Comparison of ENCODE assay signal across 9 cellular contexts in genomic region chr10:92242380-92242779, GRCh38. TPM values are rescaled to one million over a fixed set of nuclear protein-coding genes. Genes with fewer than 3 reads are reported as not detected.
DNase-seq lines count a peak whose midpoint lies in the region; ATAC-seq and TF ChIP-seq lines count a peak whose summit lies in the region.
"Had no signal": no experiment of that assay in that cellular context is flagged by ENCODE, and none has a peak within 500 bp of the region (broad histone marks: within the 10 kb centered on the region; RNA-seq: fewer than 3 reads in every experiment).

No MANE protein-coding gene starts in this region.

- H3K4me2 ChIP-seq in Loucy (ENCODE audit: low read depth, low read length, poor library complexity, severe bottlenecking), result peak overlapping the region; percentile 56

- peak overlapping the region; percentile 7 for H3K4me3 Mint-ChIP-seq in activated CD4-positive, alpha-beta T cell treated with anti-CD3 and anti-CD28 coated beads, Interleukin-2, amount 10 ng/mL, durations not matched to agents 24 days and 14 days
- peak overlapping the region; percentile 76 for H3K4me3 Mint-ChIP-seq in osteocyte (ENCODE audit: unreplicated experiment)

- peaks cover 23% of the 10 kb centered on the region for H3K4me1 Mint-ChIP-seq in activated CD4-positive, alpha-beta T cell treated with anti-CD3 and anti-CD28 coated beads, Interleukin-2, amount 10 ng/mL, durations not matched to agents 24 days and 14 days
- H3K4me1 Mint-ChIP-seq in osteocyte (ENCODE audit: unreplicated experiment), result peaks cover 37% of the 10 kb centered on the region

- TF ChIP-seq POLR2A in esophagus muscularis mucosa (IDR thresholded peaks at IDR 0.05; ENCODE audit: low read depth), result no peak
- TF ChIP-seq POLR2A in upper lobe of left lung (IDR thresholded peaks at IDR 0.05), result no peak

- H3K9me3 Mint-ChIP-seq in activated CD4-positive, alpha-beta T cell treated with anti-CD3 and anti-CD28 coated beads, Interleukin-2, amount 10 ng/mL, durations not matched to agents 24 days and 14 days, result no peaks in the 10 kb centered on the region
- H3K9me3 Mint-ChIP-seq in osteocyte (ENCODE audit: unreplicated experiment), result no peaks in the 10 kb centered on the region

- intact Hi-C loops in activated CD4-positive, alpha-beta T cell treated with anti-CD3 and anti-CD28 coated beads, Interleukin-2, amount 10 ng/mL, durations not matched to agents 24 days and 14 days (cut with micrococcal nuclease), result no loop called here
- intact Hi-C loops in esophagus muscularis mucosa (cut with DNase I), result no loop called here

- H3K4me3 ChIP-seq in Loucy (ENCODE audit: low read length, poor library complexity, severe bottlenecking) (peak overlapping the region; percentile 56), esophagus muscularis mucosa (no peak overlapping the region), upper lobe of left lung (no peak overlapping the region)

- no peak overlapping the region for H2AFZ ChIP-seq in Loucy (ENCODE audit: low read length)

- H3K79me2 ChIP-seq in Loucy (ENCODE audit: insufficient read depth, low read length), result no peaks in the 10 kb centered on the region

- peaks cover 21% of the 10 kb centered on the region for H3K27me3 Mint-ChIP-seq in activated CD4-positive, alpha-beta T cell treated with anti-CD3 and anti-CD28 coated beads, Interleukin-2, amount 10 ng/mL, durations not matched to agents 24 days and 14 days
- no peaks in the 10 kb centered on the region for H3K27me3 Mint-ChIP-seq in osteocyte (ENCODE audit: unreplicated experiment)

- H3K36me3 Mint-ChIP-seq in activated CD4-positive, alpha-beta T cell treated with anti-CD3 and anti-CD28 coated beads, Interleukin-2, amount 10 ng/mL, durations not matched to agents 24 days and 14 days (ENCODE audit: low read depth), result peaks cover 13% of the 10 kb centered on the region
- peaks cover 9% of the 10 kb centered on the region for H3K36me3 Mint-ChIP-seq in osteocyte (ENCODE audit: unreplicated experiment)

- H3K27me3 ChIP-seq in Loucy (ENCODE audit: insufficient read depth, low read length, poor library complexity, severe bottlenecking), result no peaks in the 10 kb centered on the region
- H3K27me3 ChIP-seq in esophagus muscularis mucosa, result no peaks in the 10 kb centered on the region
- H3K27me3 ChIP-seq in upper lobe of left lung, result no peaks in the 10 kb centered on the region
- H3K27me3 ChIP-seq: transverse colon had no signal

- H3K4me1 ChIP-seq in Loucy (ENCODE audit: insufficient read depth, low read length, poor library complexity, severe bottlenecking) (peaks cover 9% of the 10 kb centered on the region), esophagus muscularis mucosa (peaks cover 21 to 56% (median 46%) of the 10 kb centered on the region in 4 donors), upper lobe of left lung (peaks cover 25 to 46% (median 36%) of the 10 kb centered on the region in 4 donors)

- H3F3A ChIP-seq in Loucy (ENCODE audit: low read depth), result no peaks in the 10 kb centered on the region

- ATAC-seq in upper lobe of left lung (ENCODE audit: low FRiP score in 2 of 2), result no peak
- no peak for ATAC-seq in HG03039 (IDR thresholded peaks at IDR 0.05; ENCODE audit: unreplicated experiment)
- ATAC-seq in activated CD4-positive, CD25-positive, alpha-beta regulatory T cell treated with anti-CD3 and anti-CD28 coated beads, Interleukin-2, amount 50 U/mL, for 24 hours, result no peak

- H3K27ac Mint-ChIP-seq in activated CD4-positive, alpha-beta T cell treated with anti-CD3 and anti-CD28 coated beads, Interleukin-2, amount 10 ng/mL, durations not matched to agents 24 days and 14 days, result no peak overlapping the region
- no peak overlapping the region for H3K27ac Mint-ChIP-seq in osteocyte (ENCODE audit: unreplicated experiment)

- H4K20me1 ChIP-seq in Loucy (ENCODE audit: insufficient read depth, low read length, poor library complexity, severe bottlenecking), result no peaks in the 10 kb centered on the region

- H3K9ac ChIP-seq in Loucy (ENCODE audit: low read depth, low read length, poor library complexity, severe bottlenecking), result no peak overlapping the region

- DNase-seq in activated CD4-positive, alpha-beta T cell treated with anti-CD3 and anti-CD28 coated beads, Interleukin-2, amount 10 ng/mL, durations not matched to agents 24 days and 14 days, result no peak
- DNase-seq in activated CD4-positive, alpha-beta T cell treated with anti-CD3 and anti-CD28 coated beads, Interleukin-2, amount 50 U/mL, for 4 hours, result no peak
- DNase-seq in esophagus muscularis mucosa (ENCODE audit: extremely low spot score) (no peak), osteocyte (ENCODE audit: extremely low spot score, unreplicated experiment) (no peak), upper lobe of left lung (no peak)

- H3K9me3 ChIP-seq in Loucy (ENCODE audit: insufficient read depth, low read depth, low read length) (no peaks in the 10 kb centered on the region), esophagus muscularis mucosa (no peaks in the 10 kb centered on the region), upper lobe of left lung (no peaks in the 10 kb centered on the region)
- H3K9me3 ChIP-seq: transverse colon had no signal

- TF ChIP-seq CTCF in Loucy (conservative IDR thresholded peaks at IDR 0.05; ENCODE audit: low read length) (no peak), esophagus muscularis mucosa (IDR thresholded peaks at IDR 0.05) (no peak), osteocyte (IDR thresholded peaks at IDR 0.05) (no peak), upper lobe of left lung (IDR thresholded peaks at IDR 0.05) (no peak)

- H3K36me3 ChIP-seq in Loucy (ENCODE audit: insufficient read depth, low read length) (peaks cover 16% of the 10 kb centered on the region; the same call in 1 of the 2 replicates), esophagus muscularis mucosa (no peaks in the 10 kb centered on the region), upper lobe of left lung (no peaks in the 10 kb centered on the region)
- H3K36me3 ChIP-seq: transverse colon had no signal

- H3K9me2 ChIP-seq in Loucy (replicated peaks; ENCODE audit: low read depth, low read length), result no peaks in the 10 kb centered on the region

- no peak for TF ChIP-seq EP300 in esophagus muscularis mucosa (IDR thresholded peaks at IDR 0.05)
- TF ChIP-seq EP300 in upper lobe of left lung (IDR thresholded peaks at IDR 0.05), result no peak

- H3K27ac ChIP-seq in esophagus muscularis mucosa (replicated peaks in 1 of 4) (peak overlapping the region; percentile 66 to 93 (median 91)), upper lobe of left lung (no peak overlapping the region)

- 49% methylated on average over 2 of the region's 2 CpGs for WGBS in esophagus muscularis mucosa
- 59 to 61% methylated on average over 2 of the region's 2 CpGs for WGBS in upper lobe of left lung, 2 donors

RNA-seq across cellular contexts. Expression of gene CPEB3, which starts 48.5 kb away (rescaled TPM):
- total RNA-seq in activated CD4-positive, alpha-beta T cell treated with anti-CD3 and anti-CD28 coated beads, Interleukin-2, amount 10 ng/mL, durations not matched to agents 24 days and 14 days, result 2.2 and 2.5 TPM in 2 replicates
- total RNA-seq in esophagus muscularis mucosa (10 to 100 TPM in 2 of 4 donors, 1 to 10 TPM in 2; 6.8 to 11.0 (median 10.4) TPM), osteocyte (1.9 and 2.0 TPM in 2 replicates), upper lobe of left lung (10 to 100 TPM in 2 of 6 donors, 1 to 10 TPM in 4; 5.2 to 12.6 (median 7.2) TPM)

RNA-seq across cellular contexts. Expression of gene MARCHF5, which starts 48.6 kb away (rescaled TPM):
- 22.0 and 24.7 TPM in 2 replicates for total RNA-seq in activated CD4-positive, alpha-beta T cell treated with anti-CD3 and anti-CD28 coated beads, Interleukin-2, amount 10 ng/mL, durations not matched to agents 24 days and 14 days
- total RNA-seq in esophagus muscularis mucosa, result 10 to 100 TPM; 12.3 to 18.5 (median 16.7) TPM
- 48.9 and 49.9 TPM in 2 replicates for total RNA-seq in osteocyte
- 10 to 100 TPM in 5 of 6 donors, 1 to 10 TPM in 1; 8.4 to 56.5 (median 22.6) TPM for total RNA-seq in upper lobe of left lung

Comparison
In these comparisons a context has a peak if more than half of its experiments do, and no peak if none do; other contexts are left out.
1. H3K27ac ChIP-seq: peak in esophagus muscularis mucosa (4 of 4); none in upper lobe of left lung (0 of 4).